20 cellular contexts compared by ENCODE assay signal in the genomic region with DNA sequence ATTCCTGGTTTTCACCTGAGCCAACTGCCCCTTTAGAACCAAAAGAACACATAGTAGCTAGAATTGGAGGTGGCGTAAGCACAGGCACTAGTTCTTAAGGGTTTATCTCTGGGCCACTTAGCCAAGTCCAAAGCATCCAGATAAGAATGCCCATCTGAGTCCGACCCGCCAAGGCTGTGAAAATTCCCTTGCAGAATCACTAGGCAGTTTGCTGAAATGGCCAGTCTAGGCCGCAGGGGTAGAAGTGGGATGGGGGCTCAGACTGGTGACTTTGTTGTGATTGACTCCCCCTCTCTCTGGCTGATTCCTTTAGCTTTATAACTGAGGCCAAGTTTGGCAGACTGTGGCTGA. TPM values are rescaled to one million over a fixed set of nuclear protein-coding genes. Genes with fewer than 3 reads are reported as not detected.
DNase-seq lines count a peak whose midpoint lies in the region; ATAC-seq and TF ChIP-seq lines count a peak whose summit lies in the region.
"Had no signal": no experiment of that assay in that cellular context is flagged by ENCODE, and none has a peak within 500 bp of the region (broad histone marks: within the 10 kb centered on the region; RNA-seq: fewer than 3 reads in every experiment).

No MANE protein-coding gene starts in this region.

- H3K4me3 Mint-ChIP-seq in activated CD4-positive, alpha-beta T cell treated with anti-CD3 and anti-CD28 coated beads, Interleukin-2, amount 10 ng/mL, durations not matched to agents 7 days and 5 days = peak overlapping the region; percentile 69
- H3K4me3 Mint-ChIP-seq in activated CD4-positive, alpha-beta T cell treated with anti-CD3 and anti-CD28 coated beads for 36 hours = no peak overlapping the region
- H3K4me3 Mint-ChIP-seq in CD14-positive monocyte = peak overlapping the region in 1 of 2 donors; percentile 71

- no peaks in the 10 kb centered on the region for H3K9me3 Mint-ChIP-seq in activated CD4-positive, alpha-beta T cell treated with anti-CD3 and anti-CD28 coated beads, Interleukin-2, amount 10 ng/mL, durations not matched to agents 7 days and 5 days
- H3K9me3 Mint-ChIP-seq in activated CD4-positive, alpha-beta T cell treated with anti-CD3 and anti-CD28 coated beads for 36 hours (ENCODE audit: low read depth) = no peaks in the 10 kb centered on the region
- H3K9me3 Mint-ChIP-seq in CD14-positive monocyte = peaks cover 0 to 18% (median 9%) of the 10 kb centered on the region in 7 donors

- H3K27me3 Mint-ChIP-seq in activated CD4-positive, alpha-beta T cell treated with anti-CD3 and anti-CD28 coated beads, Interleukin-2, amount 10 ng/mL, durations not matched to agents 7 days and 5 days = peaks cover 34% of the 10 kb centered on the region
- peaks cover 50% of the 10 kb centered on the region for H3K27me3 Mint-ChIP-seq in activated CD4-positive, alpha-beta T cell treated with anti-CD3 and anti-CD28 coated beads for 36 hours
- peaks cover 69 to 78% (median 73%) of the 10 kb centered on the region in 3 donors for H3K27me3 Mint-ChIP-seq in CD14-positive monocyte (ENCODE audit: low read depth in 3 of 3)

- H3K27me3 ChIP-seq in A673 (replicated peaks; ENCODE audit: insufficient read depth, low read depth, low read length, poor library complexity) = no peaks in the 10 kb centered on the region

- peaks cover 45% of the 10 kb centered on the region for H3K4me1 Mint-ChIP-seq in activated CD4-positive, alpha-beta T cell treated with anti-CD3 and anti-CD28 coated beads, Interleukin-2, amount 10 ng/mL, durations not matched to agents 7 days and 5 days
- peaks cover 30% of the 10 kb centered on the region for H3K4me1 Mint-ChIP-seq in activated CD4-positive, alpha-beta T cell treated with anti-CD3 and anti-CD28 coated beads for 36 hours
- H3K4me1 Mint-ChIP-seq in CD14-positive monocyte = peaks cover 24% of the 10 kb centered on the region

- no peak overlapping the region for H3K4me3 ChIP-seq in A673 (ENCODE audit: low read depth, low read length, poor library complexity, severe bottlenecking)
- H3K4me3 ChIP-seq: upper lobe of right lung had no signal

- TF ChIP-seq CTCF in A673 (conservative IDR thresholded peaks at IDR 0.05; ENCODE audit: low read depth, low read length) (no peak), CD14-positive monocyte (IDR thresholded peaks at IDR 0.05) (no peak)

- peak overlapping the region; percentile 47 for H3K27ac ChIP-seq in A673 (ENCODE audit: low read depth, low read length, poor library complexity, severe bottlenecking)
- H3K27ac ChIP-seq in epithelial cell of prostate = peak overlapping the region; percentile 95
- H3K27ac ChIP-seq: parathyroid adenoma, upper lobe of right lung had no signal

- intact Hi-C loops in activated CD4-positive, alpha-beta T cell treated with anti-CD3 and anti-CD28 coated beads for 36 hours (cut with DNase I, micrococcal nuclease) = loop anchor here in 1 of 2 experiments (1.0 to 5.0 kb wide), 3 partner anchors 164 to 1944 kb away; partner anchors contain the start of genes BNIP1 and NPM1
- intact Hi-C loops in A673 (cut with micrococcal nuclease; ENCODE audit: unreplicated experiment) (loop anchor here (5.0 kb wide), 1 partner anchor 164 kb away; no protein-coding TSS in a partner anchor), CD14-positive monocyte (cut with micrococcal nuclease) (no loop called here)

- ATAC-seq in activated CD4-positive, alpha-beta T cell treated with anti-CD3 and anti-CD28 coated beads for 36 hours = no peak
- ATAC-seq in GM21717 (IDR thresholded peaks at IDR 0.05; ENCODE audit: unreplicated experiment) (no peak), GM19455 (IDR thresholded peaks at IDR 0.05; ENCODE audit: unreplicated experiment) (no peak)
- ATAC-seq: naive thymus-derived CD4-positive, alpha-beta T cell; sciatic nerve; upper lobe of right lung had no signal

- CTCF ChIA-PET in activated CD4-positive, alpha-beta T cell treated with anti-CD3 and anti-CD28 coated beads, Interleukin-2, amount 10 ng/mL, durations not matched to agents 7 days and 5 days (lab: Charles Lee) = interaction anchor here (1.1 to 7.8 kb wide), 7 partner anchors 10 to 372 kb away, joined by 3 to 91 read pairs (median 7); partner anchors contain the start of genes ATP6V0E1 and RPL26L1
- CTCF ChIA-PET in activated CD4-positive, alpha-beta T cell treated with anti-CD3 and anti-CD28 coated beads for 36 hours (lab: Charles Lee) = interaction anchor here (0.6 to 9.6 kb wide), 5 partner anchors 20 to 47 kb away, joined by 3 to 164 read pairs (median 5); no protein-coding TSS in a partner anchor
- CTCF ChIA-PET in A673 (lab: Charles Lee) = interaction anchor here (5.4 kb wide), 1 partner anchor 37 kb away, joined by 70 read pairs; no protein-coding TSS in a partner anchor

- peak overlapping the region; percentile 72 for H3K27ac Mint-ChIP-seq in activated CD4-positive, alpha-beta T cell treated with anti-CD3 and anti-CD28 coated beads, Interleukin-2, amount 10 ng/mL, durations not matched to agents 7 days and 5 days
- no peak overlapping the region for H3K27ac Mint-ChIP-seq in activated CD4-positive, alpha-beta T cell treated with anti-CD3 and anti-CD28 coated beads for 36 hours
- no peak overlapping the region for H3K27ac Mint-ChIP-seq in CD14-positive monocyte

- H3K36me3 ChIP-seq in A673 (ENCODE audit: insufficient read depth, low read length, poor library complexity, severe bottlenecking) = no peaks in the 10 kb centered on the region
- H3K36me3 ChIP-seq: upper lobe of right lung had no signal

- H3K36me3 Mint-ChIP-seq in activated CD4-positive, alpha-beta T cell treated with anti-CD3 and anti-CD28 coated beads, Interleukin-2, amount 10 ng/mL, durations not matched to agents 7 days and 5 days (ENCODE audit: low read depth) = peaks cover 7% of the 10 kb centered on the region
- peaks cover 30% of the 10 kb centered on the region for H3K36me3 Mint-ChIP-seq in activated CD4-positive, alpha-beta T cell treated with anti-CD3 and anti-CD28 coated beads for 36 hours (ENCODE audit: low read depth)
- peaks cover 0 to 1% of the 10 kb centered on the region in 2 donors for H3K36me3 Mint-ChIP-seq in CD14-positive monocyte

- no TSS peak for BruUV-seq in A673 (replicated peaks; lab: Mats Ljungman, UMichigan)

- POLR2A ChIA-PET in activated CD4-positive, alpha-beta T cell treated with anti-CD3 and anti-CD28 coated beads, Interleukin-2, amount 10 ng/mL, durations not matched to agents 7 days and 5 days (lab: Charles Lee) = no interaction called here
- POLR2A ChIA-PET in activated CD4-positive, alpha-beta T cell treated with anti-CD3 and anti-CD28 coated beads for 36 hours (lab: Charles Lee) = interaction anchor here (1.0 kb wide), 1 partner anchor 274 kb away, joined by 3 read pairs; no protein-coding TSS in a partner anchor
- POLR2A ChIA-PET in A673 (lab: Charles Lee; ENCODE audit: low non-redundant PET) = no interaction called here

- H3K9me3 ChIP-seq in A673 (ENCODE audit: low read depth, low read length, poor library complexity, severe bottlenecking) = no peaks in the 10 kb centered on the region
- H3K9me3 ChIP-seq: upper lobe of right lung had no signal

- no peak for DNase-seq in activated CD4-positive, alpha-beta T cell treated with anti-CD3 and anti-CD28 coated beads, Interleukin-2, amount 10 ng/mL, durations not matched to agents 7 days and 5 days
- no peak for DNase-seq in activated CD4-positive, alpha-beta T cell treated with anti-CD3 and anti-CD28 coated beads for 36 hours
- DNase-seq in A673 (ENCODE audit: low spot score) (no peak), NAMALWA (ENCODE audit: low spot score) (peak; percentile 22), epithelial cell of prostate (ENCODE audit: low read depth, low spot score) (no peak), CD14-positive monocyte (ENCODE audit: low spot score) (no peak)
- DNase-seq: activated CD4-positive, CD25-positive, alpha-beta regulatory T cell treated with anti-CD3 and anti-CD28 coated beads, Interleukin-2, amount 50 U/mL, for 72 hours; activated effector memory CD4-positive, alpha-beta T cell treated with Interleukin-2 at 50 U/mL for 16 hours; C1 segment of cervical spinal cord; cortex of kidney; DMS 273 treated with DMSO at 0.1 percent for 48 hours; MV-4-11; naive thymus-derived CD4-positive, alpha-beta T cell; NCI-H1694; SHP77; upper lobe of right lung had no signal

- peaks cover 16% of the 10 kb centered on the region for H3K4me1 ChIP-seq in A673 (ENCODE audit: insufficient read depth, low read length, poor library complexity, severe bottlenecking)
- H3K4me1 ChIP-seq: parathyroid adenoma had no signal

RNA-seq across cellular contexts. Expression of gene STC2, which starts 2.6 kb away (rescaled TPM):
- 10 to 100 TPM in 1 of 2 experiments, 1 to 10 TPM in 1; 8.9 to 11.7 TPM for total RNA-seq in activated CD4-positive, alpha-beta T cell treated with anti-CD3 and anti-CD28 coated beads, Interleukin-2, amount 10 ng/mL, durations not matched to agents 7 days and 5 days
- total RNA-seq in activated CD4-positive, alpha-beta T cell treated with anti-CD3 and anti-CD28 coated beads for 36 hours = 10 to 100 TPM; 31.5 to 49.6 TPM
- 19.2 and 21.4 TPM in 2 replicates for total RNA-seq in A673 (2021)
- polyA plus RNA-seq in CD14-positive monocyte = not detected
- polyA plus RNA-seq: naive thymus-derived CD4-positive, alpha-beta T cell had no signal
